ENCODE assay signal across 8 cellular contexts in genomic region chr12:126747530-126748149, GRCh38.
DNase-seq lines count a peak whose midpoint lies in the region; ATAC-seq and TF ChIP-seq lines count a peak whose summit lies in the region.

No MANE protein-coding gene starts in this region.

- no peak overlapping the region for H3K4me3 ChIP-seq in vagina

- ATAC-seq in GM19328 (IDR thresholded peaks at IDR 0.05; ENCODE audit: unreplicated experiment) (peak; percentile 53), HG03469 (IDR thresholded peaks at IDR 0.05; ENCODE audit: unreplicated experiment) (no peak)

- H3K27me3 ChIP-seq in vagina: no peaks in the 10 kb centered on the region

- DNase-seq in Ammon's horn (ENCODE audit: low spot score): peak; percentile 26
- peak; percentile 15 for DNase-seq in NCI-H1092 (lab: John Stamatoyannopoulos, UW)
- DNase-seq in activated CD8-positive, alpha-beta memory T cell treated with anti-CD3 and anti-CD28 coated beads for 48 hours (ENCODE audit: low read depth in 2 of 3, low spot score in 2 of 3): peak; percentile 5 to 51 (median 14)
- peak; percentile 32 to 61 for DNase-seq in erythroblast (lab: John Stamatoyannopoulos, UW)
- peak; percentile 26 for DNase-seq in occipital lobe (lab: John Stamatoyannopoulos, UW)
- no peak for DNase-seq in vagina (ENCODE audit: extremely low spot score in 2 of 2)

- intact Hi-C loops in vagina (cut with DNase I): no loop called here

- no peaks in the 10 kb centered on the region for H3K36me3 ChIP-seq in vagina

- TF ChIP-seq POLR2A in erythroblast (IDR thresholded peaks at IDR 0.05; ENCODE audit: low read length) (no peak), vagina (IDR thresholded peaks at IDR 0.05) (no peak)

- no peaks in the 10 kb centered on the region for H3K4me1 ChIP-seq in vagina

- H3K9me3 ChIP-seq in vagina: no peaks in the 10 kb centered on the region

- H3K27ac ChIP-seq in vagina: no peak overlapping the region

- TF ChIP-seq CTCF in vagina (IDR thresholded peaks at IDR 0.05): peak; percentile 39 to 62 (median 46)

Comparison
In these comparisons a context has a peak if more than half of its experiments do, and no peak if none do; other contexts are left out.
1. DNase-seq: peak in Ammon's horn (single experiment), NCI-H1092 (single experiment), activated CD8-positive, alpha-beta memory T cell treated with anti-CD3 and anti-CD28 coated beads for 48 hours (3 of 3), erythroblast (2 of 2) and occipital lobe (single experiment); none in vagina (0 of 2).